ENCODE assay signal across 1 cellular context in the genomic region with DNA sequence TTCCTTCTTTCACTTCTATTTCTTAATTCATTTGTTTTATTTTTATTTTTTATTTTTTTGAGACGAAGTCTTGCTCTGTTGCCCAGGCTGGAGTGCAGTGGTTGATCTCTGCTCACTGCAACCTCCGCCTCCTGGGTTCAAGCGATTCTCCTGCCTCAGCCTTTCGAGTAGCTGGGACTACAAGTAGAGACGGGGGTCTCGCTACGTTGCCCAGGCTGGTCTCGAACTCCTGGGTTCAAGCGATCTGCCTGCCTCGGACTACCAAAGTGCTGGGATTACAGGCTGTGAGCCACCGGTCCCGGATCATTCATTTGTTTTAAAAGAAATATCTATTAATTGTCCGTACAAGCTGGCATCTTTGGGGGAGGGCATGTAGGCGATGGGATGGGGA.
TF ChIP-seq lines count a peak whose summit lies in the region.

No MANE protein-coding gene starts in this region.

TF ChIP-seq in H1, 55 proteins besides CTCF, POLR2A, EP300 and RAD21:
- TF ChIP-seq SIN3A (conservative IDR thresholded peaks at IDR 0.05 in 1 of 2, IDR thresholded peaks at IDR 0.05 in 1 of 2; ENCODE audit: low read depth in 1 of 2, low read length in 2 of 2): no peak
- TF ChIP-seq CEBPB (IDR thresholded peaks at IDR 0.05; ENCODE audit: low read depth, low read length): no peak
- TF ChIP-seq JUND (IDR thresholded peaks at IDR 0.05; ENCODE audit: low read length): no peak
- TF ChIP-seq RBBP5 (IDR thresholded peaks at IDR 0.05; ENCODE audit: borderline replicate concordance, low read depth, low read length): no peak
- TF ChIP-seq, protein P1, sequence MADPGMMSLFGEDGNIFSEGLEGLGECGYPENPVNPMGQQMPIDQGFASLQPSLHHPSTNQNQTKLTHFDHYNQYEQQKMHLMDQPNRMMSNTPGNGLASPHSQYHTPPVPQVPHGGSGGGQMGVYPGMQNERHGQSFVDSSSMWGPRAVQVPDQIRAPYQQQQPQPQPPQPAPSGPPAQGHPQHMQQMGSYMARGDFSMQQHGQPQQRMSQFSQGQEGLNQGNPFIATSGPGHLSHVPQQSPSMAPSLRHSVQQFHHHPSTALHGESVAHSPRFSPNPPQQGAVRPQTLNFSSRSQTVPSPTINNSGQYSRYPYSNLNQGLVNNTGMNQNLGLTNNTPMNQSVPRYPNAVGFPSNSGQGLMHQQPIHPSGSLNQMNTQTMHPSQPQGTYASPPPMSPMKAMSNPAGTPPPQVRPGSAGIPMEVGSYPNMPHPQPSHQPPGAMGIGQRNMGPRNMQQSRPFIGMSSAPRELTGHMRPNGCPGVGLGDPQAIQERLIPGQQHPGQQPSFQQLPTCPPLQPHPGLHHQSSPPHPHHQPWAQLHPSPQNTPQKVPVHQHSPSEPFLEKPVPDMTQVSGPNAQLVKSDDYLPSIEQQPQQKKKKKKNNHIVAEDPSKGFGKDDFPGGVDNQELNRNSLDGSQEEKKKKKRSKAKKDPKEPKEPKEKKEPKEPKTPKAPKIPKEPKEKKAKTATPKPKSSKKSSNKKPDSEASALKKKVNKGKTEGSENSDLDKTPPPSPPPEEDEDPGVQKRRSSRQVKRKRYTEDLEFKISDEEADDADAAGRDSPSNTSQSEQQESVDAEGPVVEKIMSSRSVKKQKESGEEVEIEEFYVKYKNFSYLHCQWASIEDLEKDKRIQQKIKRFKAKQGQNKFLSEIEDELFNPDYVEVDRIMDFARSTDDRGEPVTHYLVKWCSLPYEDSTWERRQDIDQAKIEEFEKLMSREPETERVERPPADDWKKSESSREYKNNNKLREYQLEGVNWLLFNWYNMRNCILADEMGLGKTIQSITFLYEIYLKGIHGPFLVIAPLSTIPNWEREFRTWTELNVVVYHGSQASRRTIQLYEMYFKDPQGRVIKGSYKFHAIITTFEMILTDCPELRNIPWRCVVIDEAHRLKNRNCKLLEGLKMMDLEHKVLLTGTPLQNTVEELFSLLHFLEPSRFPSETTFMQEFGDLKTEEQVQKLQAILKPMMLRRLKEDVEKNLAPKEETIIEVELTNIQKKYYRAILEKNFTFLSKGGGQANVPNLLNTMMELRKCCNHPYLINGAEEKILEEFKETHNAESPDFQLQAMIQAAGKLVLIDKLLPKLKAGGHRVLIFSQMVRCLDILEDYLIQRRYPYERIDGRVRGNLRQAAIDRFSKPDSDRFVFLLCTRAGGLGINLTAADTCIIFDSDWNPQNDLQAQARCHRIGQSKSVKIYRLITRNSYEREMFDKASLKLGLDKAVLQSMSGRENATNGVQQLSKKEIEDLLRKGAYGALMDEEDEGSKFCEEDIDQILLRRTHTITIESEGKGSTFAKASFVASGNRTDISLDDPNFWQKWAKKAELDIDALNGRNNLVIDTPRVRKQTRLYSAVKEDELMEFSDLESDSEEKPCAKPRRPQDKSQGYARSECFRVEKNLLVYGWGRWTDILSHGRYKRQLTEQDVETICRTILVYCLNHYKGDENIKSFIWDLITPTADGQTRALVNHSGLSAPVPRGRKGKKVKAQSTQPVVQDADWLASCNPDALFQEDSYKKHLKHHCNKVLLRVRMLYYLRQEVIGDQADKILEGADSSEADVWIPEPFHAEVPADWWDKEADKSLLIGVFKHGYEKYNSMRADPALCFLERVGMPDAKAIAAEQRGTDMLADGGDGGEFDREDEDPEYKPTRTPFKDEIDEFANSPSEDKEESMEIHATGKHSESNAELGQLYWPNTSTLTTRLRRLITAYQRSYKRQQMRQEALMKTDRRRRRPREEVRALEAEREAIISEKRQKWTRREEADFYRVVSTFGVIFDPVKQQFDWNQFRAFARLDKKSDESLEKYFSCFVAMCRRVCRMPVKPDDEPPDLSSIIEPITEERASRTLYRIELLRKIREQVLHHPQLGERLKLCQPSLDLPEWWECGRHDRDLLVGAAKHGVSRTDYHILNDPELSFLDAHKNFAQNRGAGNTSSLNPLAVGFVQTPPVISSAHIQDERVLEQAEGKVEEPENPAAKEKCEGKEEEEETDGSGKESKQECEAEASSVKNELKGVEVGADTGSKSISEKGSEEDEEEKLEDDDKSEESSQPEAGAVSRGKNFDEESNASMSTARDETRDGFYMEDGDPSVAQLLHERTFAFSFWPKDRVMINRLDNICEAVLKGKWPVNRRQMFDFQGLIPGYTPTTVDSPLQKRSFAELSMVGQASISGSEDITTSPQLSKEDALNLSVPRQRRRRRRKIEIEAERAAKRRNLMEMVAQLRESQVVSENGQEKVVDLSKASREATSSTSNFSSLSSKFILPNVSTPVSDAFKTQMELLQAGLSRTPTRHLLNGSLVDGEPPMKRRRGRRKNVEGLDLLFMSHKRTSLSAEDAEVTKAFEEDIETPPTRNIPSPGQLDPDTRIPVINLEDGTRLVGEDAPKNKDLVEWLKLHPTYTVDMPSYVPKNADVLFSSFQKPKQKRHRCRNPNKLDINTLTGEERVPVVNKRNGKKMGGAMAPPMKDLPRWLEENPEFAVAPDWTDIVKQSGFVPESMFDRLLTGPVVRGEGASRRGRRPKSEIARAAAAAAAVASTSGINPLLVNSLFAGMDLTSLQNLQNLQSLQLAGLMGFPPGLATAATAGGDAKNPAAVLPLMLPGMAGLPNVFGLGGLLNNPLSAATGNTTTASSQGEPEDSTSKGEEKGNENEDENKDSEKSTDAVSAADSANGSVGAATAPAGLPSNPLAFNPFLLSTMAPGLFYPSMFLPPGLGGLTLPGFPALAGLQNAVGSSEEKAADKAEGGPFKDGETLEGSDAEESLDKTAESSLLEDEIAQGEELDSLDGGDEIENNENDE (IDR thresholded peaks at IDR 0.05; ENCODE audit: insufficient replicate concordance, low read length): no peak
- no peak for TF ChIP-seq POLR2AphosphoS5 (IDR thresholded peaks at IDR 0.05; ENCODE audit: low read depth, low read length)
